ENCODE assay signal across 19 cellular contexts in the genomic region with DNA sequence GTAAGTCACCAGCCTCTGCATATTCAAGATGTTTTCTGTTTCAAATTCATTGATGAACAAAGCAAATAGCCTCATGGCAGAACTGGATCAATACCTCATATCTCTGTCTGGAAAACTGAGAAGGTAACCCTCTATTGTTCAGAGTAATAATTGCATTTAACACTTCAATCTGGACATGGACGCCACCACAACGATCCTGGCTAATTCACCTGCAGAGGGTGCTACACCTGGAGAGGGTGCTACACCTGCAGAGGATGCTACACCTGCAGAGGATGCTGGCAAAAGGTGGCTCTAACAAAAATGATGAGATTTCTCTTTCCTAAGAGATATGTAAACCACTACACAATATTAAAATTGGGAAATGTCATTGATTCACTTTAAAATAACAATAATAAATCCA.
DNase-seq lines count a peak whose midpoint lies in the region; ATAC-seq, FAIRE-seq and TF ChIP-seq lines count a peak whose summit lies in the region.
"Had no signal": no experiment of that assay in that cellular context is flagged by ENCODE, and none has a peak within 500 bp of the region (broad histone marks: within the 10 kb centered on the region; RNA-seq: fewer than 3 reads in every experiment).

No MANE protein-coding gene starts in this region.

- no peak overlapping the region for H3K9ac ChIP-seq in keratinocyte (ENCODE audit: control insufficient read depth, extremely low read depth, insufficient read depth, low read length)

- no peak overlapping the region for H3K27ac ChIP-seq in RWPE2 (ENCODE audit: poor library complexity, severe bottlenecking)
- H3K27ac ChIP-seq in keratinocyte (ENCODE audit: control insufficient read depth, insufficient read depth, low read length) = no peak overlapping the region
- H3K27ac ChIP-seq: psoas muscle, stomach, vagina had no signal

- H3K27me3 ChIP-seq in GM06990 (replicated peaks; ENCODE audit: control insufficient read depth, insufficient read depth, low read length) (no peaks in the 10 kb centered on the region; the same call in 1 of the 2 replicates), RWPE2 (ENCODE audit: insufficient read depth, poor library complexity, severe bottlenecking) (peaks cover 4% of the 10 kb centered on the region), keratinocyte (ENCODE audit: control insufficient read depth, extremely low read depth, insufficient read depth, low read length) (peaks cover 6% of the 10 kb centered on the region)
- H3K27me3 ChIP-seq: stomach, vagina had no signal

- no peak overlapping the region for H3K27ac Mint-ChIP-seq in activated CD4-positive, alpha-beta memory T cell treated with anti-CD3 and anti-CD28 coated beads, Interleukin-2, amount 10 ng/mL, durations not matched to agents 7 days and 5 days
- no peak overlapping the region for H3K27ac Mint-ChIP-seq in chondrocyte (ENCODE audit: unreplicated experiment)
- H3K27ac Mint-ChIP-seq: CD14-positive monocyte; naive thymus-derived CD8-positive, alpha-beta T cell had no signal

- H3K4me3 ChIP-seq in GM06990 (replicated peaks; ENCODE audit: low read depth, low read length) = no peak overlapping the region
- H3K4me3 ChIP-seq in RWPE2 (ENCODE audit: severe bottlenecking) = no peak overlapping the region
- H3K4me3 ChIP-seq in keratinocyte (ENCODE audit: control insufficient read depth in 2 of 3, extremely low read depth in 1 of 3, insufficient read depth in 2 of 3, low read depth in 1 of 3, low read length in 3 of 3) = no peak overlapping the region
- H3K4me3 ChIP-seq: dorsolateral prefrontal cortex, psoas muscle, stomach, vagina had no signal

- TF ChIP-seq CTCF in GM06990 (IDR thresholded peaks at IDR 0.05; ENCODE audit: insufficient read depth, low read length, poor library complexity, severe bottlenecking) (peak; percentile 10), LNCAP (IDR thresholded peaks at IDR 0.05) (peak; percentile 44; the same call in 1 of the 2 replicates), RWPE2 (IDR thresholded peaks at IDR 0.05; ENCODE audit: poor library complexity, severe bottlenecking) (peak; percentile 13), keratinocyte (optimal IDR thresholded peaks at IDR 0.05 in 1 of 3, IDR thresholded peaks at IDR 0.05 in 1 of 3, conservative IDR thresholded peaks at IDR 0.05 in 1 of 3; ENCODE audit: extremely low read depth in 1 of 3, insufficient read depth in 2 of 3, low read length in 3 of 3) (peak; percentile 42 to 67 (median 52)), chondrocyte (IDR thresholded peaks at IDR 0.05) (no peak)

- H3K4me1 Mint-ChIP-seq in activated CD4-positive, alpha-beta memory T cell treated with anti-CD3 and anti-CD28 coated beads, Interleukin-2, amount 10 ng/mL, durations not matched to agents 7 days and 5 days = no peaks in the 10 kb centered on the region
- H3K4me1 Mint-ChIP-seq in chondrocyte (ENCODE audit: low read depth) = no peaks in the 10 kb centered on the region
- H3K4me1 Mint-ChIP-seq: CD14-positive monocyte; naive thymus-derived CD8-positive, alpha-beta T cell had no signal

- DNase-seq in GM06990 (ENCODE audit: extremely low read depth, insufficient read length) (no peak), RWPE2 (ENCODE audit: low spot score) (no peak), keratinocyte (ENCODE audit: low read depth, low spot score) (no peak), SK-N-DZ (ENCODE audit: low spot score) (no peak), chondrocyte (ENCODE audit: low spot score) (no peak)
- no peak for DNase-seq in activated CD4-positive, alpha-beta memory T cell treated with anti-CD3 and anti-CD28 coated beads, Interleukin-2, amount 10 ng/mL, durations not matched to agents 7 days and 5 days
- DNase-seq: activated naive CD4-positive, alpha-beta T cell; dorsolateral prefrontal cortex; HCEC 1CT; naive thymus-derived CD8-positive, alpha-beta T cell; NCI-H187 treated with DMSO at 0.1 percent for 48 hours; psoas muscle; stimulated activated CD4-positive, alpha-beta T cell treated with anti-CD3 and anti-CD28 coated beads, Interleukin-12 subunit alpha, Interleukin-12 subunit beta, amount 100 ng/mL, for 4 hours; stomach had no signal

- POLR2A ChIA-PET in activated CD4-positive, alpha-beta memory T cell treated with anti-CD3 and anti-CD28 coated beads, Interleukin-2, amount 10 ng/mL, durations not matched to agents 7 days and 5 days (lab: Charles Lee) = no interaction called here

- no peaks in the 10 kb centered on the region for H3K4me1 ChIP-seq in RWPE2 (ENCODE audit: insufficient read depth, poor library complexity, severe bottlenecking)
- H3K4me1 ChIP-seq in keratinocyte (ENCODE audit: control insufficient read depth, extremely low read depth, insufficient read depth, low read length) = no peaks in the 10 kb centered on the region
- H3K4me1 ChIP-seq: psoas muscle, stomach, vagina had no signal

- H3K9me1 ChIP-seq in keratinocyte (ENCODE audit: control insufficient read depth, extremely low read depth, insufficient read depth, low read length) = no peaks in the 10 kb centered on the region

- H3K4me2 ChIP-seq in keratinocyte (ENCODE audit: control insufficient read depth, extremely low read depth, insufficient read depth, low read depth, low read length) = no peak overlapping the region

- FAIRE-seq in keratinocyte (lab: Jason Lieb, UNC) = no peak
- FAIRE-seq: astrocyte, GM12891 had no signal

- no peaks in the 10 kb centered on the region for H4K20me1 ChIP-seq in keratinocyte (ENCODE audit: control insufficient read depth, extremely low read depth, insufficient read depth, low read length)

- H3K36me3 Mint-ChIP-seq in activated CD4-positive, alpha-beta memory T cell treated with anti-CD3 and anti-CD28 coated beads, Interleukin-2, amount 10 ng/mL, durations not matched to agents 7 days and 5 days (ENCODE audit: low read depth) = no peaks in the 10 kb centered on the region
- H3K36me3 Mint-ChIP-seq in chondrocyte (ENCODE audit: low read depth) = no peaks in the 10 kb centered on the region
- H3K36me3 Mint-ChIP-seq: CD14-positive monocyte; naive thymus-derived CD8-positive, alpha-beta T cell had no signal

- H3K36me3 ChIP-seq in GM06990 (ENCODE audit: control insufficient read depth, insufficient read depth, low read length) (no peaks in the 10 kb centered on the region), RWPE2 (ENCODE audit: low read depth) (no peaks in the 10 kb centered on the region), keratinocyte (ENCODE audit: control insufficient read depth in 2 of 2, extremely low read depth in 1 of 2, insufficient read depth in 2 of 2, low read length in 2 of 2) (no peaks in the 10 kb centered on the region)
- H3K36me3 ChIP-seq: stomach, vagina had no signal

- dilution Hi-C loops in keratinocyte (cut with MboI; ENCODE audit: extremely low pct_ligation_motif_present, low sequenced_read_pairs) = no loop called here

- no peaks in the 10 kb centered on the region for H3K9me3 ChIP-seq in RWPE2 (ENCODE audit: severe bottlenecking)
- H3K9me3 ChIP-seq in keratinocyte (ENCODE audit: control insufficient read depth, low read depth, low read length) = no peaks in the 10 kb centered on the region
- H3K9me3 ChIP-seq: psoas muscle, stomach, vagina had no signal

- H3K79me2 ChIP-seq in keratinocyte (ENCODE audit: control insufficient read depth, insufficient read depth, low read length) = no peaks in the 10 kb centered on the region

- H3K27me3 Mint-ChIP-seq in activated CD4-positive, alpha-beta memory T cell treated with anti-CD3 and anti-CD28 coated beads, Interleukin-2, amount 10 ng/mL, durations not matched to agents 7 days and 5 days = peaks cover 29% of the 10 kb centered on the region
- peaks cover 34% of the 10 kb centered on the region for H3K27me3 Mint-ChIP-seq in chondrocyte (ENCODE audit: low read depth)

- ATAC-seq in RWPE2 (ENCODE audit: low read depth) = 0 out of 3 replicates have a peak, but pooled peaks have one; percentile 27
- ATAC-seq: naive thymus-derived CD8-positive, alpha-beta T cell; psoas muscle had no signal

- no peak overlapping the region for H3K4me3 Mint-ChIP-seq in activated CD4-positive, alpha-beta memory T cell treated with anti-CD3 and anti-CD28 coated beads, Interleukin-2, amount 10 ng/mL, durations not matched to agents 7 days and 5 days
- H3K4me3 Mint-ChIP-seq in chondrocyte (ENCODE audit: unreplicated experiment) = no peak overlapping the region
- H3K4me3 Mint-ChIP-seq: CD14-positive monocyte; naive thymus-derived CD8-positive, alpha-beta T cell had no signal

- CTCF ChIA-PET in activated CD4-positive, alpha-beta memory T cell treated with anti-CD3 and anti-CD28 coated beads, Interleukin-2, amount 10 ng/mL, durations not matched to agents 7 days and 5 days (lab: Charles Lee) = no interaction called here

- no peaks in the 10 kb centered on the region for H3K9me3 Mint-ChIP-seq in activated CD4-positive, alpha-beta memory T cell treated with anti-CD3 and anti-CD28 coated beads, Interleukin-2, amount 10 ng/mL, durations not matched to agents 7 days and 5 days
- no peaks in the 10 kb centered on the region for H3K9me3 Mint-ChIP-seq in chondrocyte (ENCODE audit: low read depth)

- H2AFZ ChIP-seq in keratinocyte (ENCODE audit: control insufficient read depth, low read length) = no peak overlapping the region
